8 cellular contexts compared by ENCODE assay signal in genomic region chr6:45922728-45923351, GRCh38.
A peak's percentile ranks its signal among the peaks of the same experiment; 100 is the strongest.
DNase-seq lines count a peak whose midpoint lies in the region; TF ChIP-seq lines count a peak whose summit lies in the region.

No MANE protein-coding gene starts in this region.

- H3K27ac ChIP-seq in C4-2B = no peak overlapping the region

- peak; percentile 61 for DNase-seq in GM20000 (ENCODE audit: low spot score)
- DNase-seq in NCI-H510A treated with DMSO at 0.1 percent for 48 hours (lab: John Stamatoyannopoulos, UW) = peak; percentile 65
- DNase-seq in activated CD8-positive, alpha-beta memory T cell treated with anti-CD3 and anti-CD28 coated beads for 24 hours = peak; percentile 73
- DNase-seq in epidermal melanocyte (ENCODE audit: insufficient read length, low spot score) = peak; percentile 73
- DNase-seq in myocyte (ENCODE audit: low read depth) = peak; percentile 85
- peak; percentile 4 to 8 for DNase-seq in stimulated activated CD8-positive, alpha-beta memory T cell treated with anti-CD3 and anti-CD28 coated beads, Interleukin-7, amount 100 ng/mL, for 1 hour (ENCODE audit: low read depth in 2 of 2)
- no peak for DNase-seq in NCI-H446 (lab: John Stamatoyannopoulos, UW)

- TF ChIP-seq CTCF in C4-2B (conservative IDR thresholded peaks at IDR 0.05) (peak; percentile 92), GM20000 (IDR thresholded peaks at IDR 0.05; ENCODE audit: extremely low read depth, missing control alignments) (peak; percentile 64)

Comparison
In these comparisons a context has a peak if more than half of its experiments do, and no peak if none do; other contexts are left out.
1. DNase-seq: peak in GM20000 (single experiment), NCI-H510A treated with DMSO at 0.1 percent for 48 hours (single experiment), activated CD8-positive, alpha-beta memory T cell treated with anti-CD3 and anti-CD28 coated beads for 24 hours (single experiment), epidermal melanocyte (single experiment), myocyte (single experiment) and stimulated activated CD8-positive, alpha-beta memory T cell treated with anti-CD3 and anti-CD28 coated beads, Interleukin-7, amount 100 ng/mL, for 1 hour (2 of 2); none in NCI-H446 (0 of 2).